ENCODE assay signal across 18 cellular contexts in genomic region chr4:15398732-15399131, GRCh38. TPM values are rescaled to one million over a fixed set of nuclear protein-coding genes. Genes with fewer than 3 reads are reported as not detected.
"Had no signal": no experiment of that assay in that cellular context is flagged by ENCODE, and none has a peak within 500 bp of the region (broad histone marks: within the 10 kb centered on the region; RNA-seq: fewer than 3 reads in every experiment).

No MANE protein-coding gene starts in this region.

- FAIRE-seq: astrocyte, endometrium had no signal

- H3K4me3 Mint-ChIP-seq: T-helper 2 cell treated with Interferon-gamma antibody and Interleukin-4, amounts not matched to agents 5 μg/mL and 100 μg/mL, for 36 hours had no signal

- H3K9me3 ChIP-seq: upper lobe of left lung had no signal

- H3K27me3 ChIP-seq: cardiac muscle cell, upper lobe of left lung had no signal

- H3K36me3 ChIP-seq: cardiac muscle cell, upper lobe of left lung had no signal

- H3K27ac Mint-ChIP-seq: progenitor cell of endocrine pancreas; T-helper 2 cell treated with Interferon-gamma antibody and Interleukin-4, amounts not matched to agents 5 μg/mL and 100 μg/mL, for 36 hours had no signal

- H3K4me3 ChIP-seq: cardiac muscle cell, smooth muscle cell, upper lobe of left lung had no signal

- ATAC-seq: right cardiac atrium had no signal

- H3K9me3 Mint-ChIP-seq: T-helper 2 cell treated with Interferon-gamma antibody and Interleukin-4, amounts not matched to agents 5 μg/mL and 100 μg/mL, for 36 hours had no signal

- H3K27ac ChIP-seq: cardiac muscle cell, upper lobe of left lung had no signal

- DNase-seq: activated naive CD4-positive, alpha-beta T cell treated with Interleukin-2 at 50 U/mL for 16 hours; activated T-cell treated with anti-CD3 and anti-CD28 coated beads for 4 hours; kidney glomerular epithelial cell; mesendoderm; right cardiac atrium; stimulated activated CD4-positive, alpha-beta T cell treated with anti-CD3 and anti-CD28 coated beads, Interleukin-4, amount 100 ng/mL, for 4 hours; stimulated activated CD8-positive, alpha-beta memory T cell treated with anti-CD3 and anti-CD28 coated beads, Interleukin-4, amount 100 ng/mL, for 48 hours; stimulated activated naive CD4-positive, alpha-beta T cell treated with Interleukin-2 at 50 U/mL for 16 hours; substantia nigra; SW 1271; upper lobe of left lung had no signal

RNA-seq across cellular contexts. Expression of gene C1QTNF7, which starts 29.1 kb away (rescaled TPM):
- total RNA-seq: astrocyte, cardiac muscle cell, progenitor cell of endocrine pancreas had no signal
- polyA plus RNA-seq: cardiac muscle cell, neural cell had no signal
